ENCODE assay signal across 13 cellular contexts in genomic region chr2:35114765-35115164, GRCh38.
DNase-seq lines count a peak whose midpoint lies in the region; ATAC-seq and TF ChIP-seq lines count a peak whose summit lies in the region.
"Had no signal": no experiment of that assay in that cellular context is flagged by ENCODE, and none has a peak within 500 bp of the region (broad histone marks: within the 10 kb centered on the region; RNA-seq: fewer than 3 reads in every experiment).

No MANE protein-coding gene starts in this region.

- H3F3A ChIP-seq in smooth muscle cell (ENCODE audit: low read depth): no peaks in the 10 kb centered on the region

- H3K27ac ChIP-seq in RWPE2 (ENCODE audit: poor library complexity, severe bottlenecking): no peak overlapping the region
- H3K27ac ChIP-seq in smooth muscle cell (ENCODE audit: low read depth): no peak overlapping the region
- H3K27ac ChIP-seq: BLaER1 treated with 17β-estradiol and CSF1 and Interleukin-3, amounts not matched to agents 10 nM and 100 nM; epithelial cell of prostate had no signal

- H3K79me2 ChIP-seq in smooth muscle cell (ENCODE audit: low read depth): no peaks in the 10 kb centered on the region

- H3K36me3 ChIP-seq in RWPE2 (ENCODE audit: low read depth) (no peaks in the 10 kb centered on the region), smooth muscle cell (ENCODE audit: low read depth) (no peaks in the 10 kb centered on the region)
- H3K36me3 ChIP-seq: BLaER1 treated with 17β-estradiol and CSF1 and Interleukin-3, amounts not matched to agents 10 nM and 100 nM had no signal

- no peak overlapping the region for H3K9ac ChIP-seq in smooth muscle cell (ENCODE audit: low read depth)
- H3K9ac ChIP-seq: BLaER1 treated with 17β-estradiol and CSF1 and Interleukin-3, amounts not matched to agents 10 nM and 100 nM had no signal

- H3K27me3 ChIP-seq in RWPE2 (ENCODE audit: insufficient read depth, poor library complexity, severe bottlenecking): no peaks in the 10 kb centered on the region
- no peaks in the 10 kb centered on the region for H3K27me3 ChIP-seq in smooth muscle cell (ENCODE audit: low read depth)
- H3K27me3 ChIP-seq: BLaER1 treated with 17β-estradiol and CSF1 and Interleukin-3, amounts not matched to agents 10 nM and 100 nM had no signal

- no peaks in the 10 kb centered on the region for H3K4me1 ChIP-seq in RWPE2 (ENCODE audit: insufficient read depth, poor library complexity, severe bottlenecking)
- H3K4me1 ChIP-seq in smooth muscle cell (ENCODE audit: low read depth): no peaks in the 10 kb centered on the region
- H3K4me1 ChIP-seq: BLaER1 treated with 17β-estradiol and CSF1 and Interleukin-3, amounts not matched to agents 10 nM and 100 nM had no signal

- DNase-seq in D341Med (ENCODE audit: low spot score) (peak; percentile 25), HT1080 (ENCODE audit: low read depth) (peak; percentile 11), RWPE2 (ENCODE audit: low spot score) (no peak), iPS DF 4.7 (ENCODE audit: extremely low read depth, low spot score) (peak; percentile 38), smooth muscle cell (lab: John Stamatoyannopoulos, UW; ENCODE audit: unreplicated experiment) (no peak)
- DNase-seq: activated CD4-positive, alpha-beta memory T cell treated with anti-CD3 and anti-CD28 coated beads, Interleukin-2, amount 10 ng/mL, durations not matched to agents 7 days and 5 days; T-helper 17 cell had no signal

- TF ChIP-seq CTCF in RWPE2 (IDR thresholded peaks at IDR 0.05; ENCODE audit: poor library complexity, severe bottlenecking) (peak; percentile 48), smooth muscle cell (IDR thresholded peaks at IDR 0.05; ENCODE audit: borderline replicate concordance, insufficient read depth, poor library complexity, severe bottlenecking) (no peak)

- H4K20me1 ChIP-seq in smooth muscle cell (ENCODE audit: low read depth): no peaks in the 10 kb centered on the region
- H4K20me1 ChIP-seq: BLaER1 treated with 17β-estradiol and CSF1 and Interleukin-3, amounts not matched to agents 10 nM and 100 nM had no signal

- H3K4me2 ChIP-seq in smooth muscle cell: no peak overlapping the region
- H3K4me2 ChIP-seq: BLaER1 treated with 17β-estradiol and CSF1 and Interleukin-3, amounts not matched to agents 10 nM and 100 nM had no signal

- no peaks in the 10 kb centered on the region for H3K9me3 ChIP-seq in RWPE2 (ENCODE audit: severe bottlenecking)
- H3K9me3 ChIP-seq in smooth muscle cell (replicated peaks; ENCODE audit: low read depth): no peaks in the 10 kb centered on the region
- H3K9me3 ChIP-seq: BLaER1 treated with 17β-estradiol and CSF1 and Interleukin-3, amounts not matched to agents 10 nM and 100 nM had no signal

- no peak overlapping the region for H2AFZ ChIP-seq in smooth muscle cell (ENCODE audit: low read depth)

- H3K4me3 ChIP-seq in RWPE2 (ENCODE audit: severe bottlenecking) (no peak overlapping the region), smooth muscle cell (no peak overlapping the region)
- H3K4me3 ChIP-seq: BLaER1 treated with 17β-estradiol and CSF1 and Interleukin-3, amounts not matched to agents 10 nM and 100 nM had no signal

- ATAC-seq in RWPE2 (ENCODE audit: low read depth): peak; percentile 50; the same call in 2 of the 3 replicates
- no peak for ATAC-seq in GM19023 (IDR thresholded peaks at IDR 0.05; ENCODE audit: unreplicated experiment)
- ATAC-seq in GM19395 (IDR thresholded peaks at IDR 0.05; ENCODE audit: unreplicated experiment): no peak
- ATAC-seq in HG02642 (IDR thresholded peaks at IDR 0.05; ENCODE audit: poor library complexity, unreplicated experiment): no peak
- ATAC-seq: right cardiac atrium, T-helper 17 cell had no signal

- 42% methylated on average over 2 of the region's 2 CpGs for WGBS in smooth muscle cell (ENCODE audit: low lambda C conversion rate)

Comparison
In these comparisons a context has a peak if more than half of its experiments do, and no peak if none do; other contexts are left out.
1. DNase-seq: peak in D341Med (single experiment), HT1080 (single experiment) and iPS DF 4.7 (single experiment); none in RWPE2 (single experiment) and smooth muscle cell (single experiment).